Comparison of ENCODE assay signal across 8 cellular contexts in the genomic region with DNA sequence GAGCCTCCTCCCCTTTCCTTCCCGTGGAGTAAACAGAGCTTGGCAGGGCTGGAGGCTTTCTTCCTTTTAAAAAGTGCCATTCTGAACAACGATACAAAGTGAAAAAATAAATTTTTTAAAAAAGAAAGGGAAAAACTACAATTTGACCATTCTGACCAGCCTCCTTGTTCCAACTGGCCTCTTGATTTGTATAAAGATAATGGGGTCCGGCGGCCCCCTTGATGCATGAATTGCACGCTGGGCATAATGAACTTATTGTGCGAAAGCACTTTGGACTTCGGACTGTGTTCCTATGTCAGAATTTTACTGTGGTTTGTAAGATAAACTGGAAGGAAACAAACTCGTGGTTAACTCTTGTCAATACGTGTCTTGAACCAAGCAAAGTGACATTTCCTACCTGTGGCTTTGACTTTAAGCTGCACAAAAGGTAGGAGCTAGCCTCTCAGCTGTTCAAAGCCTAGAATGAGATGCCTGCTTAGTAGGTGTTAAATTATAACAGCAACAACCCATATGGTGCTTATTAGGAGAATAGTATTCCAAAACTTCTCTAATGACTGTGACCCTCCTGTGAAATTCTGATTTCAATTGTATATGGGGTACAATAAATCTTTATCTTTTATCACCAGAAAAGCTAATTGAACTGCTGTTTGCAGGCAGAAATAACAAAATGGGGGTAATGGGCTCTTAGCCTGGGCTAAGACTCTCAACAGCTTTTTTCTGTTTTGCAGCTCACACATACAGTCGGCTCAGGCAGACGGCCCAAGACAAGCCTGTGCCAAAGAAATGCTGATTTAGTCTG. TPM values are rescaled to one million over a fixed set of nuclear protein-coding genes. Genes with fewer than 3 reads are reported as not detected.
DNase-seq lines count a peak whose midpoint lies in the region; ATAC-seq, FAIRE-seq and TF ChIP-seq lines count a peak whose summit lies in the region.

No MANE protein-coding gene starts in this region.

- peaks cover 23% of the 10 kb centered on the region for H3K4me1 ChIP-seq in ectodermal cell (ENCODE audit: control insufficient read depth, insufficient read depth, low read length)
- H3K4me1 ChIP-seq in mucosa of descending colon (ENCODE audit: low read depth), result peaks cover 49% of the 10 kb centered on the region

- no peaks in the 10 kb centered on the region for H3K27me3 ChIP-seq in ectodermal cell (ENCODE audit: control insufficient read depth, insufficient read depth, low read length, poor library complexity, severe bottlenecking)

- H3K27ac ChIP-seq in RWPE1, result peak overlapping the region; percentile 98
- H3K27ac ChIP-seq in ectodermal cell (ENCODE audit: insufficient read depth, low read depth, low read length, poor library complexity, severe bottlenecking), result peak overlapping the region; percentile 88

- peak; percentile 90 for FAIRE-seq in G401.6 (lab: Jason Lieb, UNC)

- no peak for TF ChIP-seq CTCF in RWPE1 (conservative IDR thresholded peaks at IDR 0.05; ENCODE audit: low read depth)
- no peak for TF ChIP-seq CTCF in mucosa of descending colon (IDR thresholded peaks at IDR 0.05)

- H3K36me3 ChIP-seq in ectodermal cell (ENCODE audit: control insufficient read depth, insufficient read depth, low read length), result no peaks in the 10 kb centered on the region
- H3K36me3 ChIP-seq in mucosa of descending colon (ENCODE audit: low read depth), result no peaks in the 10 kb centered on the region

- H3K9me3 ChIP-seq in ectodermal cell (ENCODE audit: control insufficient read depth, low read length) (no peaks in the 10 kb centered on the region), mucosa of descending colon (no peaks in the 10 kb centered on the region)

- POLR2A ChIA-PET in RWPE1 (lab: Yijun Ruan, JAX; ENCODE audit: low non-redundant PET), result interaction anchor here (0.6 to 0.7 kb wide), 3 partner anchors 40 to 86 kb away, joined by 4 to 6 read pairs (median 4); no protein-coding TSS in a partner anchor

- ATAC-seq in HG02759 (IDR thresholded peaks at IDR 0.05; ENCODE audit: unreplicated experiment) (peak; percentile 6), mucosa of descending colon (peak; percentile 55), HG02884 (IDR thresholded peaks at IDR 0.05; ENCODE audit: unreplicated experiment) (no peak)

- no peak for DNase-seq in RWPE1 (ENCODE audit: low spot score)
- peak; percentile 49 to 80 (median 63) for DNase-seq in mucosa of descending colon
- DNase-seq in ACHN, result no peak
- DNase-seq in activated gamma-delta T cell (lab: John Stamatoyannopoulos, UW), result no peak

- CTCF ChIA-PET in RWPE1 (lab: Yijun Ruan, JAX), result interaction anchor here (0.6 to 1.4 kb wide), 7 partner anchors 87 to 348 kb away, joined by 3 to 4 read pairs (median 3); no protein-coding TSS in a partner anchor

- in situ Hi-C loops in ACHN (cut with HindIII; ENCODE audit: low pct_ligation_motif_present, low pct_unique_long_range_greater_than_20kb, low sequenced_read_pairs), result no loop called here

- intact Hi-C loops in mucosa of descending colon (cut with DNase I, micrococcal nuclease), result no loop called here

- 42 to 51% methylated on average over 9 to 11 of the region's 11 CpGs for WGBS in ectodermal cell, 2 experiments

- H3K4me3 ChIP-seq in ectodermal cell (ENCODE audit: insufficient read depth, low read depth, low read length), result peak overlapping the region; percentile 35
- H3K4me3 ChIP-seq in mucosa of descending colon, result no peak overlapping the region

RNA-seq across cellular contexts. Expression of a gene that starts 9.4 kb away (rescaled TPM):
- 56.3 TPM for polyA plus RNA-seq in ectodermal cell (2013, experiment 1 of 4)
- polyA plus RNA-seq in ectodermal cell (2013, experiment 2 of 4), result 39.8 TPM
- 41.4 TPM for polyA plus RNA-seq in ectodermal cell (2013, experiment 3 of 4)
- polyA plus RNA-seq in ectodermal cell (2013, experiment 4 of 4), result 51.6 TPM
- 100 to 1,000 TPM; 134 to 180 (median 156) TPM for total RNA-seq in mucosa of descending colon

Comparison
In these comparisons a context has a peak if more than half of its experiments do, and no peak if none do; other contexts are left out.
1. DNase-seq: peak in mucosa of descending colon (3 of 3); none in RWPE1 (single experiment), ACHN (single experiment) and activated gamma-delta T cell (single experiment).